In genomic region chr1:54299037-54299436, GRCh38 we compare ENCODE assay signal across 12 cellular contexts.
DNase-seq lines count a peak whose midpoint lies in the region; ATAC-seq and TF ChIP-seq lines count a peak whose summit lies in the region.
"Had no signal": no experiment of that assay in that cellular context is flagged by ENCODE, and none has a peak within 500 bp of the region (broad histone marks: within the 10 kb centered on the region; RNA-seq: fewer than 3 reads in every experiment).

No MANE protein-coding gene starts in this region.

- no peak overlapping the region for H3K4me3 ChIP-seq in BLaER1 treated with 17β-estradiol and CSF1 and Interleukin-3, amounts not matched to agents 10 nM and 100 nM
- H3K4me3 ChIP-seq in left ventricle myocardium inferior: no peak overlapping the region
- H3K4me3 ChIP-seq in OCI-LY7 (ENCODE audit: low read depth, low read length, poor library complexity, severe bottlenecking): no peak overlapping the region
- H3K4me3 ChIP-seq: smooth muscle cell had no signal

- no peaks in the 10 kb centered on the region for H3K9me2 ChIP-seq in OCI-LY7 (ENCODE audit: insufficient read depth, low read length)

- no peaks in the 10 kb centered on the region for H3K79me2 ChIP-seq in OCI-LY7 (ENCODE audit: insufficient read depth, low read depth, low read length)

- H3K27me3 Mint-ChIP-seq in progenitor cell of endocrine pancreas: no peaks in the 10 kb centered on the region

- ATAC-seq in HG02885 (IDR thresholded peaks at IDR 0.05; ENCODE audit: poor library complexity, unreplicated experiment): no peak

- H4K20me1 ChIP-seq in BLaER1 treated with 17β-estradiol and CSF1 and Interleukin-3, amounts not matched to agents 10 nM and 100 nM: peaks cover 35 to 100% (median 79%) of the 10 kb centered on the region in 11 experiments; a peak in 18 of 22 replicates
- no peaks in the 10 kb centered on the region for H4K20me1 ChIP-seq in OCI-LY7 (ENCODE audit: insufficient read depth, low read length)

- no peaks in the 10 kb centered on the region; a peak in 1 of 22 replicates for H3K36me3 ChIP-seq in BLaER1 treated with 17β-estradiol and CSF1 and Interleukin-3, amounts not matched to agents 10 nM and 100 nM
- no peaks in the 10 kb centered on the region for H3K36me3 ChIP-seq in left ventricle myocardium inferior
- H3K36me3 ChIP-seq in OCI-LY7 (ENCODE audit: insufficient read depth, low read length): no peaks in the 10 kb centered on the region

- H3K27ac ChIP-seq in BLaER1 treated with 17β-estradiol and CSF1 and Interleukin-3, amounts not matched to agents 10 nM and 100 nM: no peak overlapping the region
- H3K27ac ChIP-seq in VCaP (peak overlapping the region; percentile 93), left ventricle myocardium inferior (replicated peaks) (peak overlapping the region; percentile 58), OCI-LY7 (ENCODE audit: low read depth, low read length, poor library complexity, severe bottlenecking) (no peak overlapping the region)

- CTCF ChIA-PET in OCI-LY7 (lab: Charles Lee; ENCODE audit: unreplicated experiment): interaction anchor here (1.4 kb wide), 1 partner anchor 10 kb away, joined by 3 read pairs; no protein-coding TSS in a partner anchor

- BruUV-seq in OCI-LY7 (replicated peaks; lab: Mats Ljungman, UMichigan): no TSS peak

- no peak overlapping the region for H3K4me3 Mint-ChIP-seq in progenitor cell of endocrine pancreas (ENCODE audit: low read depth)

- no peaks in the 10 kb centered on the region for H3K9me3 Mint-ChIP-seq in progenitor cell of endocrine pancreas (ENCODE audit: low read depth)

- intact Hi-C loops in left ventricle myocardium inferior (cut with micrococcal nuclease) (no loop called here), OCI-LY7 (cut with micrococcal nuclease; ENCODE audit: unreplicated experiment) (no loop called here)

- no peaks in the 10 kb centered on the region for H3K36me3 Mint-ChIP-seq in progenitor cell of endocrine pancreas (ENCODE audit: insufficient read depth)

- no peaks in the 10 kb centered on the region for H3K27me3 ChIP-seq in BLaER1 treated with 17β-estradiol and CSF1 and Interleukin-3, amounts not matched to agents 10 nM and 100 nM
- no peaks in the 10 kb centered on the region for H3K27me3 ChIP-seq in left ventricle myocardium inferior (ENCODE audit: low read depth)

- POLR2A ChIA-PET in OCI-LY7 (lab: Charles Lee): interaction anchor here (1.3 kb wide), 1 partner anchor 25 kb away, joined by 4 read pairs; no protein-coding TSS in a partner anchor

- DNase-seq in left ventricle myocardium inferior (peak; percentile 40), progenitor cell of endocrine pancreas (ENCODE audit: low spot score, unreplicated experiment) (no peak), hypothalamus (lab: John Stamatoyannopoulos, UW) (no peak), COLO829 (ENCODE audit: low spot score) (no peak), OCI-LY7 (ENCODE audit: low spot score) (no peak)
- DNase-seq: activated naive CD4-positive, alpha-beta T cell treated with Interleukin-2 at 50 U/mL for 16 hours; COR-L47; NCI-H2029 had no signal

- H3K27ac Mint-ChIP-seq in progenitor cell of endocrine pancreas: peak overlapping the region; percentile 79

- H3K9ac ChIP-seq in BLaER1 treated with 17β-estradiol and CSF1 and Interleukin-3, amounts not matched to agents 10 nM and 100 nM: peak overlapping the region in 2 of 11 experiments; percentile 9 to 52; a peak in 2 of 22 replicates

- H3K9me3 ChIP-seq in BLaER1 treated with 17β-estradiol and CSF1 and Interleukin-3, amounts not matched to agents 10 nM and 100 nM (replicated peaks in 1 of 11): no peaks in the 10 kb centered on the region
- no peaks in the 10 kb centered on the region for H3K9me3 ChIP-seq in left ventricle myocardium inferior (replicated peaks)
- no peaks in the 10 kb centered on the region for H3K9me3 ChIP-seq in OCI-LY7 (ENCODE audit: low read length)

- H3K4me1 ChIP-seq in BLaER1 treated with 17β-estradiol and CSF1 and Interleukin-3, amounts not matched to agents 10 nM and 100 nM: peaks cover 36 to 52% (median 44%) of the 10 kb centered on the region in 10 experiments
- H3K4me1 ChIP-seq in left ventricle myocardium inferior (peaks cover 86% of the 10 kb centered on the region), OCI-LY7 (ENCODE audit: insufficient read depth, low read length, poor library complexity, severe bottlenecking) (peaks cover 11% of the 10 kb centered on the region)

- peak overlapping the region; percentile 60 to 90 (median 78) for H3K4me2 ChIP-seq in BLaER1 treated with 17β-estradiol and CSF1 and Interleukin-3, amounts not matched to agents 10 nM and 100 nM
- no peak overlapping the region for H3K4me2 ChIP-seq in OCI-LY7 (ENCODE audit: low read length)
- H3K4me2 ChIP-seq: smooth muscle cell had no signal

- TF ChIP-seq CTCF in VCaP (conservative IDR thresholded peaks at IDR 0.05) (no peak), left ventricle myocardium inferior (IDR thresholded peaks at IDR 0.05; ENCODE audit: borderline replicate concordance) (no peak), progenitor cell of endocrine pancreas (IDR thresholded peaks at IDR 0.05; ENCODE audit: unreplicated experiment) (no peak), OCI-LY7 (conservative IDR thresholded peaks at IDR 0.05; ENCODE audit: low read length) (no peak)

- no peak overlapping the region for H2AFZ ChIP-seq in OCI-LY7 (ENCODE audit: low read length)

- peaks cover 52% of the 10 kb centered on the region for H3K4me1 Mint-ChIP-seq in progenitor cell of endocrine pancreas (ENCODE audit: low read depth)

Comparison
In these comparisons a context has a peak if more than half of its experiments do, and no peak if none do; other contexts are left out.
1. H3K27ac ChIP-seq: peak in VCaP (single experiment) and left ventricle myocardium inferior (single experiment); none in BLaER1 treated with 17β-estradiol and CSF1 and Interleukin-3, amounts not matched to agents 10 nM and 100 nM (0 of 11) and OCI-LY7 (single experiment).